36 cellular contexts compared by ENCODE assay signal in genomic region chr20:38588303-38588702, GRCh38. TPM values are rescaled to one million over a fixed set of nuclear protein-coding genes. Genes with fewer than 3 reads are reported as not detected.
"Had no signal": no experiment of that assay in that cellular context is flagged by ENCODE, and none has a peak within 500 bp of the region (broad histone marks: within the 10 kb centered on the region; RNA-seq: fewer than 3 reads in every experiment).

No MANE protein-coding gene starts in this region.

- H3K27ac ChIP-seq: neural progenitor cell, neutrophil, ovary, parathyroid adenoma, psoas muscle, skin epidermis, spleen, suprapubic skin, testis, tibial artery, transverse colon, upper lobe of right lung, vagina had no signal

- H3K4me3 ChIP-seq: neural progenitor cell, ovary, psoas muscle, skin epidermis, smooth muscle cell, spleen, suprapubic skin, testis, tibial artery, transverse colon, upper lobe of right lung, vagina had no signal

- H2AFZ ChIP-seq: neural progenitor cell, parathyroid adenoma had no signal

- H3K4me1 ChIP-seq: neural progenitor cell, parathyroid adenoma, psoas muscle, spleen, suprapubic skin, testis, tibial artery, transverse colon, upper lobe of right lung, vagina had no signal

- H3K4me2 ChIP-seq: neural progenitor cell, smooth muscle cell had no signal

- H3K36me3 ChIP-seq: neural progenitor cell, neutrophil, ovary, spleen, suprapubic skin, tibial artery, transverse colon, upper lobe of right lung, vagina had no signal

- H3K9ac ChIP-seq: neural progenitor cell, parathyroid adenoma had no signal

- DNase-seq: naive thymus-derived CD4-positive, alpha-beta T cell; natural killer cell; nucleus accumbens; ovary; posterior cingulate gyrus; psoas muscle; right cardiac atrium; spleen; stimulated activated CD4-positive, alpha-beta T cell treated with anti-CD3 and anti-CD28 coated beads, Interleukin-12 subunit alpha, Interleukin-12 subunit beta, amount 100 ng/mL, for 4 hours; stimulated activated CD4-positive, alpha-beta T cell treated with anti-CD3 and anti-CD28 coated beads, Interleukin-1b, Interleukin-23, amount 100 ng/mL, for 48 hours; stimulated activated CD4-positive, alpha-beta T cell treated with anti-CD3 and anti-CD28 coated beads, Interleukin-4, amount 100 ng/mL, for 1 hour; stimulated activated CD4-positive, alpha-beta T cell treated with anti-CD3 and anti-CD28 coated beads, Interleukin-4, amount 100 ng/mL, for 4 hours; stimulated activated CD8-positive, alpha-beta memory T cell treated with anti-CD3 and anti-CD28 coated beads, Interleukin-4, amount 100 ng/mL, for 48 hours; stimulated activated naive CD4-positive, alpha-beta T cell; stimulated activated naive CD8-positive, alpha-beta T cell treated with anti-CD3 and anti-CD28 coated beads, Interleukin-15, amount 100 ng/mL, for 72 hours; stimulated activated naive CD8-positive, alpha-beta T cell treated with anti-CD3 and anti-CD28 coated beads, Interleukin-15, Interleukin-2, amounts not matched to agents 100 U/mL and 50 U/mL, for 24 hours; substantia nigra; testis; tibial artery; transverse colon; upper lobe of right lung had no signal

- FAIRE-seq: urothelium cell line had no signal

- H3K79me2 ChIP-seq: parathyroid adenoma had no signal

- ATAC-seq: naive thymus-derived CD4-positive, alpha-beta T cell; natural killer cell; psoas muscle; right cardiac atrium; sciatic nerve; stimulated activated memory B cell treated with anti-CD40 and anti-IgM and Interleukin-4, amounts not matched to agents 10 μg/mL and 1 μg/mL and 100 μg/mL, for 72 hours; stimulated activated naive CD8-positive, alpha-beta T cell treated with anti-CD3 and anti-CD28 coated beads, Interleukin-15, amount 100 ng/mL, for 72 hours; stimulated activated naive CD8-positive, alpha-beta T cell treated with anti-CD3 and anti-CD28 coated beads, Interleukin-15, Interleukin-2, amounts not matched to agents 100 U/mL and 50 U/mL, for 24 hours; upper lobe of right lung had no signal

- H3K9me3 ChIP-seq: neutrophil, ovary, psoas muscle, spleen, suprapubic skin, testis, tibial artery, transverse colon, upper lobe of right lung, vagina had no signal

- H3K27me3 ChIP-seq: neural progenitor cell, ovary, testis, upper lobe of right lung, vagina had no signal

RNA-seq across cellular contexts. Expression of gene ADIG, which starts 7.3 kb away (rescaled TPM):
- total RNA-seq: natural killer cell, omental fat pad, ovary, progenitor cell of endocrine pancreas, psoas muscle, renal cortical epithelial cell, right cardiac atrium, sciatic nerve, smooth muscle cell, spleen, suprapubic skin, transverse colon, upper lobe of right lung, vagina had no signal
- polyA plus RNA-seq: naive thymus-derived CD4-positive, alpha-beta T cell; neural cell; ovary; psoas muscle; right cardiac atrium; smooth muscle cell; spleen; thymus had no signal

RNA-seq across cellular contexts. Expression of gene ARHGAP40, which starts 13.3 kb away (rescaled TPM):
- total RNA-seq: naive thymus-derived CD4-positive, alpha-beta T cell; natural killer cell; omental fat pad; ovary; progenitor cell of endocrine pancreas; psoas muscle; right cardiac atrium; sciatic nerve; spleen; transverse colon had no signal
- polyA plus RNA-seq: naive thymus-derived CD4-positive, alpha-beta T cell; ovary; right cardiac atrium; smooth muscle cell had no signal
